ENCODE assay signal across 8 cellular contexts in genomic region chr6:41602864-41603608, GRCh38. TPM values are rescaled to one million over a fixed set of nuclear protein-coding genes. Genes with fewer than 3 reads are reported as not detected.
A peak's percentile ranks its signal among the peaks of the same experiment; 100 is the strongest.
DNase-seq lines count a peak whose midpoint lies in the region; ATAC-seq and TF ChIP-seq lines count a peak whose summit lies in the region.

No MANE protein-coding gene starts in this region.

- H3K9me3 Mint-ChIP-seq in chondrocyte (ENCODE audit: low read depth) = no peaks in the 10 kb centered on the region

- ATAC-seq in HG02885 (IDR thresholded peaks at IDR 0.05; ENCODE audit: poor library complexity, unreplicated experiment) = peak; percentile 54
- ATAC-seq in left colon = peak; percentile 78
- ATAC-seq in HG02884 (IDR thresholded peaks at IDR 0.05; ENCODE audit: unreplicated experiment) = no peak

- no peaks in the 10 kb centered on the region for H3K27me3 Mint-ChIP-seq in chondrocyte (ENCODE audit: low read depth)

- DNase-seq in DMS114 treated with DMSO at 0.1 percent for 48 hours (lab: John Stamatoyannopoulos, UW; ENCODE audit: unreplicated experiment) = peak; percentile 88
- DNase-seq in NCI-H446 treated with DMSO at 0.1 percent for 48 hours (lab: John Stamatoyannopoulos, UW) = peak; percentile 46
- peak; percentile 71 for DNase-seq in activated CD4-positive, CD25-positive, alpha-beta regulatory T cell treated with anti-CD3 and anti-CD28 coated beads, Interleukin-2, amount 50 U/mL, for 72 hours
- DNase-seq in chondrocyte (ENCODE audit: low spot score) = peak; percentile 86
- DNase-seq in left colon = peak; percentile 79 to 82
- peak; percentile 56 to 66 for DNase-seq in stimulated activated CD4-positive, alpha-beta T cell treated with anti-CD3 and anti-CD28 coated beads, Interleukin-1b, Interleukin-23, amount 100 ng/mL, for 4 hours (ENCODE audit: low read depth in 2 of 2)

- peak overlapping the region; percentile 4 for H3K27ac Mint-ChIP-seq in chondrocyte (ENCODE audit: unreplicated experiment)

- peaks cover 8% of the 10 kb centered on the region for H3K4me1 Mint-ChIP-seq in chondrocyte (ENCODE audit: low read depth)

- peak; percentile 99 for TF ChIP-seq CTCF in chondrocyte (IDR thresholded peaks at IDR 0.05)

- no peaks in the 10 kb centered on the region for H3K36me3 Mint-ChIP-seq in chondrocyte (ENCODE audit: low read depth)

- peak overlapping the region; percentile 52 for H3K4me3 Mint-ChIP-seq in chondrocyte (ENCODE audit: unreplicated experiment)

- intact Hi-C loops in left colon (cut with DNase I, micrococcal nuclease) = loop anchor here in 1 of 2 donors (2.0 kb wide), 1 partner anchor 80 kb away; no protein-coding TSS in a partner anchor

RNA-seq across cellular contexts. Expression of gene MDFI, which starts 35.2 kb away (rescaled TPM):
- 31.8 to 62.6 TPM (median 33.7 TPM) in 3 replicates for total RNA-seq in chondrocyte
- total RNA-seq in left colon = 1 to 10 TPM; 1.1 to 1.6 TPM

RNA-seq across cellular contexts. Expression of gene FOXP4, which starts 56.9 kb away (rescaled TPM):
- total RNA-seq in chondrocyte (17.2 to 19.8 TPM (median 18.6 TPM) in 3 replicates), left colon (10 to 100 TPM; 38.6 to 39.4 TPM)

Comparison
In these comparisons a context has a peak if more than half of its experiments do, and no peak if none do; other contexts are left out.
1. RNA of gene MDFI, which starts 35.2 kb away (total RNA-seq): 31.8 to 62.6 TPM in chondrocyte; 1.1 to 1.6 TPM in left colon; every median in the first group is over 10 times any median in the second.
2. Peak in every context shown above with its lines, with median percentiles within 50 percentile points of each other: DNase-seq.